Comparison of ENCODE assay signal across 8 cellular contexts in genomic region chrX:103845165-103845653, GRCh38. TPM values are rescaled to one million over a fixed set of nuclear protein-coding genes. Genes with fewer than 3 reads are reported as not detected.
DNase-seq lines count a peak whose midpoint lies in the region; ATAC-seq and TF ChIP-seq lines count a peak whose summit lies in the region.

No MANE protein-coding gene starts in this region.

- no peaks in the 10 kb centered on the region for H3K36me3 Mint-ChIP-seq in CD4-positive, alpha-beta memory T cell

- peak; percentile 12 to 38 (median 30) for DNase-seq in CD4-positive, alpha-beta memory T cell
- peak; percentile 43 for DNase-seq in NCI-H69 (lab: John Stamatoyannopoulos, UW)
- DNase-seq in activated T-cell treated with anti-CD3 and anti-CD28 coated beads for 48 hours (ENCODE audit: low read depth) = peak; percentile 26
- peak; percentile 75 for DNase-seq in fibroblast of peridontal ligament (ENCODE audit: extremely low read depth)
- DNase-seq in neuronal stem cell (ENCODE audit: low spot score) = peak; percentile 30
- DNase-seq in uterus = peak; percentile 71 to 72

- intact Hi-C loops in CD4-positive, alpha-beta memory T cell (cut with micrococcal nuclease) = loop anchor here (1.0 kb wide), 1 partner anchor 96 kb away; no protein-coding TSS in a partner anchor
- intact Hi-C loops in uterus (cut with DNase I; ENCODE audit: low total_unique reads) = no loop called here

- no peaks in the 10 kb centered on the region for H3K4me1 Mint-ChIP-seq in CD4-positive, alpha-beta memory T cell

- H3K4me3 Mint-ChIP-seq in CD4-positive, alpha-beta memory T cell = no peak overlapping the region

- no peak overlapping the region for H2BK120ac ChIP-seq in neuronal stem cell (ENCODE audit: low read depth, low read length)

- no peak for TF ChIP-seq POLR2A in uterus (IDR thresholded peaks at IDR 0.05)

- H3K27me3 Mint-ChIP-seq in CD4-positive, alpha-beta memory T cell = peaks cover 2 to 3% of the 10 kb centered on the region in 2 donors

- WGBS in neuronal stem cell (ENCODE audit: extremely low coverage in 2 of 2, insufficient read length in 2 of 2, insufficient replicate concordance in 1 of 2), 2 donors = no CpG with 5 or more reads among the region's 4 CpGs

- H2AFZ ChIP-seq in neuronal stem cell (ENCODE audit: low read length) = peak overlapping the region; percentile 66

- H3K4me1 ChIP-seq in CD4-positive, alpha-beta memory T cell (ENCODE audit: insufficient read depth, low read length) = no peaks in the 10 kb centered on the region
- H3K4me1 ChIP-seq in neuronal stem cell (ENCODE audit: control insufficient read depth in 2 of 2, insufficient read depth in 1 of 2, low read depth in 1 of 2, low read length in 2 of 2) (no peaks in the 10 kb centered on the region), uterus (no peaks in the 10 kb centered on the region)

- no peak overlapping the region for H3K27ac ChIP-seq in CD4-positive, alpha-beta memory T cell (ENCODE audit: low read depth, low read length)
- H3K27ac ChIP-seq in neuronal stem cell (replicated peaks; ENCODE audit: low read length) = no peak overlapping the region
- H3K27ac ChIP-seq in uterus = peak overlapping the region; percentile 32 to 61

- POLR2A ChIA-PET in CD4-positive, alpha-beta memory T cell (lab: Charles Lee; ENCODE audit: partially characterized antibody) = no interaction called here

- no peak overlapping the region for H2BK15ac ChIP-seq in neuronal stem cell (ENCODE audit: low read length)

- H4K91ac ChIP-seq in neuronal stem cell (ENCODE audit: low read depth, low read length, poor library complexity) = no peak overlapping the region

- no peaks in the 10 kb centered on the region for H3K36me3 ChIP-seq in CD4-positive, alpha-beta memory T cell (ENCODE audit: insufficient read depth, low read length)
- no peaks in the 10 kb centered on the region for H3K36me3 ChIP-seq in neuronal stem cell (replicated peaks in 1 of 2; ENCODE audit: control insufficient read depth in 2 of 2, insufficient read depth in 2 of 2, low read length in 2 of 2)
- H3K36me3 ChIP-seq in uterus = no peaks in the 10 kb centered on the region

- no peak overlapping the region for H3K23ac ChIP-seq in neuronal stem cell (ENCODE audit: low read depth, low read length, poor library complexity)

- no peaks in the 10 kb centered on the region for H3K79me1 ChIP-seq in neuronal stem cell (ENCODE audit: low read depth, low read length)

- no peak overlapping the region for H3K4me2 ChIP-seq in neuronal stem cell (ENCODE audit: insufficient read depth, low read length, poor library complexity, severe bottlenecking)

- ATAC-seq in GM18907 (IDR thresholded peaks at IDR 0.05; ENCODE audit: unreplicated experiment) = peak; percentile 88
- peak; percentile 57 for ATAC-seq in HG03139 (IDR thresholded peaks at IDR 0.05; ENCODE audit: unreplicated experiment)

- H3K27ac Mint-ChIP-seq in CD4-positive, alpha-beta memory T cell = no peak overlapping the region

- peak; percentile 49 to 74 (median 62) for TF ChIP-seq CTCF in uterus (IDR thresholded peaks at IDR 0.05)

- CTCF ChIA-PET in CD4-positive, alpha-beta memory T cell (lab: Charles Lee; ENCODE audit: partially characterized antibody) = interaction anchor here (0.8 to 2.9 kb wide), 23 partner anchors 10 to 292 kb away, joined by 3 to 37 read pairs (median 4); partner anchors contain the start of gene RAB9B

- no peak overlapping the region for H4K8ac ChIP-seq in neuronal stem cell (ENCODE audit: low read depth, low read length)

- H2BK12ac ChIP-seq in neuronal stem cell (ENCODE audit: low read length) = no peak overlapping the region

- no peak overlapping the region for H3K4me3 ChIP-seq in CD4-positive, alpha-beta memory T cell (ENCODE audit: low read length in 2 of 2)
- no peak overlapping the region for H3K4me3 ChIP-seq in neuronal stem cell (ENCODE audit: low read length in 2 of 2)
- no peak overlapping the region for H3K4me3 ChIP-seq in uterus

- no peaks in the 10 kb centered on the region for H3K9me3 Mint-ChIP-seq in CD4-positive, alpha-beta memory T cell

- no peak overlapping the region for H3K18ac ChIP-seq in neuronal stem cell (ENCODE audit: low read length)

- no peaks in the 10 kb centered on the region for H3K9me3 ChIP-seq in CD4-positive, alpha-beta memory T cell (ENCODE audit: control insufficient read depth in 1 of 2, low read length in 2 of 2)
- H3K9me3 ChIP-seq in neuronal stem cell (replicated peaks in 1 of 2; ENCODE audit: control insufficient read depth in 2 of 2, insufficient read depth in 1 of 2, low read depth in 1 of 2, low read length in 2 of 2) (no peaks in the 10 kb centered on the region), uterus (no peaks in the 10 kb centered on the region)

- no peak overlapping the region for H2AK5ac ChIP-seq in neuronal stem cell (ENCODE audit: low read depth, low read length)

- H3K9ac ChIP-seq in neuronal stem cell (ENCODE audit: low read depth, low read length, poor library complexity) = no peak overlapping the region

- H3K4ac ChIP-seq in neuronal stem cell (ENCODE audit: low read length) = no peak overlapping the region

- no peak overlapping the region for H3K14ac ChIP-seq in neuronal stem cell (ENCODE audit: low read length)

- H2BK5ac ChIP-seq in neuronal stem cell (ENCODE audit: low read length) = no peak overlapping the region

- no peaks in the 10 kb centered on the region for H3K27me3 ChIP-seq in CD4-positive, alpha-beta memory T cell (ENCODE audit: insufficient read depth, low read length)
- H3K27me3 ChIP-seq in neuronal stem cell (ENCODE audit: control insufficient read depth in 3 of 3, insufficient read depth in 3 of 3, low read depth in 1 of 3, low read length in 3 of 3) (no peaks in the 10 kb centered on the region), uterus (no peaks in the 10 kb centered on the region)

RNA-seq across cellular contexts. Expression of gene RAB9B, which starts 13.2 kb away (rescaled TPM):
- under 1 TPM; 0.25 to 0.26 TPM for total RNA-seq in CD4-positive, alpha-beta memory T cell
- under 1 TPM; 0.15 to 0.21 TPM for polyA plus RNA-seq in CD4-positive, alpha-beta memory T cell
- polyA plus RNA-seq in neuronal stem cell (2013, experiment 1 of 2) = 2.3 TPM
- 2.3 TPM for polyA plus RNA-seq in neuronal stem cell (2013, experiment 2 of 2)
- total RNA-seq in uterus = 10 to 100 TPM in 2 of 4 donors, 1 to 10 TPM in 2; 7.2 to 14.9 (median 11.3) TPM

Comparison
In these comparisons a context has a peak if more than half of its experiments do, and no peak if none do; other contexts are left out.
1. H3K27ac ChIP-seq: peak in uterus (2 of 2); none in CD4-positive, alpha-beta memory T cell (single experiment) and neuronal stem cell (single experiment).
2. RNA of gene RAB9B, which starts 13.2 kb away (total RNA-seq): 7.2 to 14.9 TPM in uterus; 0.25 to 0.26 TPM in CD4-positive, alpha-beta memory T cell; every median in the first group is over 4 times any median in the second.
3. Peak in every context shown above with its lines, with median percentiles within 50 percentile points of each other: DNase-seq.